In the genomic region with DNA sequence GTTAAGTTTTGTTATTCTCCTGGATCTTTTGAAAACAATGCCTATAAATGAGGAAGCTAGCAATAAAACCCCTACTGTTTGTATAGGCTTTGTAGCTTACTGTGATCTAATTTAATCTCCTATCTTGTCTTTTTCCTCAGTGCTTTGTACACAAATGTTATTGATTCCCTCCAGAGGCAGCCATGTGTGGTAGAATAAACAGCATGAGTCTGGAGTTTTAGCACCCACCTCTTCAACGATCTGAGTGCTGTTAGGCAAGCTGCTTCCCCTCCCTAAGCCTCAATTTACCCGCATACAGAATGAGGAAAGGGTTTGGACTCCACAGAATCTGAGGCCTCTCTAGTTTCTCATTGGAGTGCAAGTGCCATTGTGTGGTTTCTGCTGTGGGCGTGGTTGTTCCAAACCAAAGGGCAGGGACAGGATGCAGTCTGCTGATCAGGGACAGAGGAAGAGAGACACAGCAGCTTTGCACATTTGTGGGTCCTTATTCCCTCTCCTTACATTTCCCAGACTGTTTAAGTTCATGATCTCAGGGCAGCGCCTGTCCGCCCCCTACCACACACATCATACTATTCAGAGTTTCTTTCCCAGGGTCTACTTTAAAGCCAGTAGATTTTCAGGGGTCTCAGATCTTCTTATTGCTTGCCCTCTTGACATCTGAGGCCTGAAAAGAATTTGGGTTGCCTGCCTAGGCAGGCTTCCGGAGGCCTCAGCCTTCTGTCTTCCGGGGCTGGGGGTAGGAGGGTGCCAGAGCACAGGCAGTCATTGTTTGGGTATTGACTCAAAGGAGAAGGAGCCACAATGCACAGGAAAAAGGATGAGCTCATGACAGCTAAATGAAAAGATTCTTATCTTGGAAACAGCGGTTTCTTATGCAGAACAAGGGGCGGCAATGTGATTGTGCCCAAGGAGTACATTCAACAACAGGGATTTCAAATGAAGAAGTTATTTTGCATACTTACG, we compare ENCODE assay signal across 8 cellular contexts.
A peak's percentile ranks its signal among the peaks of the same experiment; 100 is the strongest.
DNase-seq lines count a peak whose midpoint lies in the region; ATAC-seq and TF ChIP-seq lines count a peak whose summit lies in the region.

No MANE protein-coding gene starts in this region.

- H3K9me3 Mint-ChIP-seq in CD8-positive, alpha-beta memory T cell: no peaks in the 10 kb centered on the region
- H3K9me3 Mint-ChIP-seq in activated naive CD8-positive, alpha-beta T cell treated with anti-CD3 and anti-CD28 coated beads, Interleukin-2, amount 50 U/mL, for 24 hours: no peaks in the 10 kb centered on the region
- H3K9me3 Mint-ChIP-seq in mesothelial cell of epicardium: peaks cover 4% of the 10 kb centered on the region

- ATAC-seq in GM19438 (IDR thresholded peaks at IDR 0.05; ENCODE audit: low read depth, unreplicated experiment) (peak; percentile 82), HG03432 (IDR thresholded peaks at IDR 0.05; ENCODE audit: unreplicated experiment) (peak; percentile 93)
- ATAC-seq in activated naive CD8-positive, alpha-beta T cell treated with anti-CD3 and anti-CD28 coated beads, Interleukin-2, amount 50 U/mL, for 24 hours: peak; percentile 86

- H3K4me1 ChIP-seq in CD8-positive, alpha-beta memory T cell (ENCODE audit: insufficient read depth, low read length): peaks cover 62% of the 10 kb centered on the region

- no peak for TF ChIP-seq CTCF in mesothelial cell of epicardium (IDR thresholded peaks at IDR 0.05; ENCODE audit: unreplicated experiment)

- DNase-seq in CD8-positive, alpha-beta memory T cell: peak; percentile 33 to 80 (median 70)
- peak; percentile 50 for DNase-seq in T follicular helper cell (ENCODE audit: low read depth)
- DNase-seq in activated naive CD8-positive, alpha-beta T cell treated with anti-CD3 and anti-CD28 coated beads, Interleukin-2, amount 50 U/mL, for 24 hours: peak; percentile 60
- DNase-seq in mesothelial cell of epicardium (ENCODE audit: low spot score in 2 of 2, unreplicated experiment in 2 of 2): no peak
- no peak for DNase-seq in NCI-H226
- DNase-seq in cerebellar cortex (ENCODE audit: low spot score): no peak

- no peaks in the 10 kb centered on the region for H3K36me3 Mint-ChIP-seq in CD8-positive, alpha-beta memory T cell
- peaks cover 3% of the 10 kb centered on the region for H3K36me3 Mint-ChIP-seq in activated naive CD8-positive, alpha-beta T cell treated with anti-CD3 and anti-CD28 coated beads, Interleukin-2, amount 50 U/mL, for 24 hours (ENCODE audit: low read depth)
- H3K36me3 Mint-ChIP-seq in mesothelial cell of epicardium: no peaks in the 10 kb centered on the region

- H3K27me3 ChIP-seq in CD8-positive, alpha-beta memory T cell (ENCODE audit: insufficient read depth, low read length, poor library complexity, severe bottlenecking): no peaks in the 10 kb centered on the region

- no peaks in the 10 kb centered on the region for H3K9me3 ChIP-seq in CD8-positive, alpha-beta memory T cell (ENCODE audit: low read length)

- peak overlapping the region; percentile 51 for H3K4me3 ChIP-seq in CD8-positive, alpha-beta memory T cell (ENCODE audit: low read length)

- peaks cover 69 to 81% (median 73%) of the 10 kb centered on the region in 3 donors for H3K4me1 Mint-ChIP-seq in CD8-positive, alpha-beta memory T cell
- peaks cover 91% of the 10 kb centered on the region for H3K4me1 Mint-ChIP-seq in activated naive CD8-positive, alpha-beta T cell treated with anti-CD3 and anti-CD28 coated beads, Interleukin-2, amount 50 U/mL, for 24 hours
- peaks cover 19% of the 10 kb centered on the region for H3K4me1 Mint-ChIP-seq in mesothelial cell of epicardium

- POLR2A ChIA-PET in CD8-positive, alpha-beta memory T cell (lab: Charles Lee): interaction anchor here (0.6 to 1.0 kb wide), 2 partner anchors 131 to 256 kb away, joined by 3 to 4 read pairs; no protein-coding TSS in a partner anchor

- peak overlapping the region; percentile 50 to 85 (median 67) for H3K4me3 Mint-ChIP-seq in CD8-positive, alpha-beta memory T cell
- peak overlapping the region; percentile 68 for H3K4me3 Mint-ChIP-seq in activated naive CD8-positive, alpha-beta T cell treated with anti-CD3 and anti-CD28 coated beads, Interleukin-2, amount 50 U/mL, for 24 hours
- H3K4me3 Mint-ChIP-seq in mesothelial cell of epicardium: no peak overlapping the region

- CTCF ChIA-PET in CD8-positive, alpha-beta memory T cell (lab: Charles Lee): interaction anchor here (1.0 to 1.3 kb wide), 3 partner anchors 11 to 45 kb away, joined by 3 to 5 read pairs (median 5); no protein-coding TSS in a partner anchor

- peak overlapping the region; percentile 39 for H3K27ac ChIP-seq in CD8-positive, alpha-beta memory T cell (ENCODE audit: low read depth, low read length)

- H3K27me3 Mint-ChIP-seq in CD8-positive, alpha-beta memory T cell: peaks cover 0 to 1% of the 10 kb centered on the region in 2 donors
- H3K27me3 Mint-ChIP-seq in activated naive CD8-positive, alpha-beta T cell treated with anti-CD3 and anti-CD28 coated beads, Interleukin-2, amount 50 U/mL, for 24 hours: peaks cover 2% of the 10 kb centered on the region
- H3K27me3 Mint-ChIP-seq in mesothelial cell of epicardium (ENCODE audit: low read depth): no peaks in the 10 kb centered on the region

- H3K36me3 ChIP-seq in CD8-positive, alpha-beta memory T cell (ENCODE audit: insufficient read depth, low read length): no peaks in the 10 kb centered on the region

- peak overlapping the region; percentile 73 to 96 (median 88) for H3K27ac Mint-ChIP-seq in CD8-positive, alpha-beta memory T cell
- H3K27ac Mint-ChIP-seq in activated naive CD8-positive, alpha-beta T cell treated with anti-CD3 and anti-CD28 coated beads, Interleukin-2, amount 50 U/mL, for 24 hours: peak overlapping the region; percentile 95
- H3K27ac Mint-ChIP-seq in mesothelial cell of epicardium: peak overlapping the region; percentile 70

Comparison
In these comparisons a context has a peak if more than half of its experiments do, and no peak if none do; other contexts are left out.
1. DNase-seq: peak in CD8-positive, alpha-beta memory T cell (5 of 5), T follicular helper cell (single experiment) and activated naive CD8-positive, alpha-beta T cell treated with anti-CD3 and anti-CD28 coated beads, Interleukin-2, amount 50 U/mL, for 24 hours (single experiment); none in mesothelial cell of epicardium (0 of 2), NCI-H226 (single experiment) and cerebellar cortex (single experiment).
2. Peak in every context shown above with its lines, with median percentiles within 50 percentile points of each other: H3K27ac Mint-ChIP-seq and ATAC-seq.